8 cellular contexts compared by ENCODE assay signal in genomic region chr1:6727535-6727934, GRCh38. TPM values are rescaled to one million over a fixed set of nuclear protein-coding genes. Genes with fewer than 3 reads are reported as not detected.
DNase-seq lines count a peak whose midpoint lies in the region; ATAC-seq and TF ChIP-seq lines count a peak whose summit lies in the region.

No MANE protein-coding gene starts in this region.

- H3K36me3 Mint-ChIP-seq in CD14-positive monocyte, result no peaks in the 10 kb centered on the region

- intact Hi-C loops in CD14-positive monocyte (cut with micrococcal nuclease), result loop anchor here in 1 of 2 donors (10.0 kb wide), 1 partner anchor 487 kb away; no protein-coding TSS in a partner anchor

- H3K27me3 Mint-ChIP-seq in CD14-positive monocyte (ENCODE audit: low read depth in 3 of 3), result peaks cover 4 to 10% (median 4%) of the 10 kb centered on the region in 3 donors

- POLR2A ChIA-PET in HEK293T (lab: Yijun Ruan, JAX), result interaction anchor here (0.7 kb wide), 1 partner anchor 178 kb away, joined by 3 read pairs; no protein-coding TSS in a partner anchor

- H3K9me3 Mint-ChIP-seq in CD14-positive monocyte, result no peaks in the 10 kb centered on the region

- DNase-seq in CD14-positive monocyte (ENCODE audit: low spot score) (no peak), HEK293T (ENCODE audit: extremely low spot score) (peak; percentile 72), OCI-M1 (lab: John Stamatoyannopoulos, UW) (peak; percentile 86), foreskin melanocyte (peak; percentile 53), pons (ENCODE audit: low spot score) (peak; percentile 65), GF-D8 (lab: John Stamatoyannopoulos, UW) (no peak)
- DNase-seq in activated T-cell treated with anti-CD3 and anti-CD28 coated beads, Interleukin-2, amount 50 U/mL, for 48 hours, result peak; percentile 75 to 76

- no peak for ATAC-seq in HG02970 (IDR thresholded peaks at IDR 0.05; ENCODE audit: low FRiP score, unreplicated experiment)

- CTCF ChIA-PET in HEK293T (lab: Yijun Ruan, JAX), result no interaction called here

- H3K27ac Mint-ChIP-seq in CD14-positive monocyte, result peak overlapping the region in 1 of 7 donors; percentile 37

- peaks cover 4% of the 10 kb centered on the region for H3K4me1 Mint-ChIP-seq in CD14-positive monocyte

- peak; percentile 93 for TF ChIP-seq CTCF in CD14-positive monocyte (IDR thresholded peaks at IDR 0.05)

- H3K4me3 Mint-ChIP-seq in CD14-positive monocyte, result no peak overlapping the region

TF ChIP-seq in HEK293T, 16 proteins besides CTCF, POLR2A, EP300 and RAD21:
- TF ChIP-seq L3MBTL2 (conservative IDR thresholded peaks at IDR 0.05), result no peak
- TF ChIP-seq PKNOX1 (IDR thresholded peaks at IDR 0.05), result no peak
- no peak for TF ChIP-seq NFRKB (IDR thresholded peaks at IDR 0.05)
- TF ChIP-seq TARDBP (IDR thresholded peaks at IDR 0.05), result no peak
- TF ChIP-seq FOXA1 (IDR thresholded peaks at IDR 0.05), result no peak
- no peak for TF ChIP-seq HDGF (IDR thresholded peaks at IDR 0.05; ENCODE audit: borderline replicate concordance)
- TF ChIP-seq LEF1 (IDR thresholded peaks at IDR 0.05; ENCODE audit: borderline replicate concordance), result no peak
- TF ChIP-seq CTBP1 (IDR thresholded peaks at IDR 0.05; ENCODE audit: borderline replicate concordance), result no peak

RNA-seq across cellular contexts. Expression of gene DNAJC11, which starts 25.9 kb away (rescaled TPM):
- 10 to 100 TPM in 1 of 2 donors, 1 to 10 TPM in 1; 9.7 to 15.8 TPM for polyA plus RNA-seq in CD14-positive monocyte

RNA-seq across cellular contexts. Expression of gene CAMTA1, which starts 57.7 kb away (rescaled TPM):
- 10 to 100 TPM; 78.3 to 89.6 TPM for polyA plus RNA-seq in CD14-positive monocyte

Comparison
In these comparisons a context has a peak if more than half of its experiments do, and no peak if none do; other contexts are left out.
1. DNase-seq: peak in HEK293T (single experiment), OCI-M1 (single experiment), activated T-cell treated with anti-CD3 and anti-CD28 coated beads, Interleukin-2, amount 50 U/mL, for 48 hours (2 of 2), foreskin melanocyte (single experiment) and pons (single experiment); none in CD14-positive monocyte (single experiment) and GF-D8 (single experiment).